In genomic region chr5:172107606-172108005, GRCh38 we compare ENCODE assay signal across 9 cellular contexts.
DNase-seq lines count a peak whose midpoint lies in the region; ATAC-seq, FAIRE-seq and TF ChIP-seq lines count a peak whose summit lies in the region.
"Had no signal": no experiment of that assay in that cellular context is flagged by ENCODE, and none has a peak within 500 bp of the region (broad histone marks: within the 10 kb centered on the region; RNA-seq: fewer than 3 reads in every experiment).

No MANE protein-coding gene starts in this region.

- H3K27me3 ChIP-seq in astrocyte (ENCODE audit: insufficient read depth, low read length) (no peaks in the 10 kb centered on the region), tibial artery (no peaks in the 10 kb centered on the region)

- TF ChIP-seq EP300 in A549 (IDR thresholded peaks at IDR 0.05) = no peak

- TF ChIP-seq RAD21 in A549 (conservative IDR thresholded peaks at IDR 0.05 in 1 of 2, IDR thresholded peaks at IDR 0.05 in 1 of 2) = no peak

- intact Hi-C loops in kidney (cut with DNase I) = no loop called here
- intact Hi-C loops in tibial artery (cut with DNase I; ENCODE audit: low total_unique reads) = loop anchor here (1.0 to 5.0 kb wide), 2 partner anchors 81 to 180 kb away; partner anchors contain the start of gene STK10

- peaks cover 69% of the 10 kb centered on the region for H3K4me1 Mint-ChIP-seq in HFFc6 (ENCODE audit: low read depth)
- peaks cover 54% of the 10 kb centered on the region for H3K4me1 Mint-ChIP-seq in astrocyte (ENCODE audit: low read depth, unreplicated experiment)

- H3K9me3 Mint-ChIP-seq in HFFc6 = no peaks in the 10 kb centered on the region
- H3K9me3 Mint-ChIP-seq in astrocyte (ENCODE audit: unreplicated experiment) = no peaks in the 10 kb centered on the region

- H3K4me2 ChIP-seq in A549 (peak overlapping the region; percentile 87), astrocyte (ENCODE audit: low read length) (peak overlapping the region; percentile 82)
- H3K4me2 ChIP-seq: KMS-11 had no signal

- H3K9me3 ChIP-seq in A549 = no peaks in the 10 kb centered on the region
- H3K9me3 ChIP-seq in astrocyte (ENCODE audit: insufficient read depth, low read depth, low read length) = no peaks in the 10 kb centered on the region
- no peaks in the 10 kb centered on the region for H3K9me3 ChIP-seq in kidney (ENCODE audit: control insufficient read depth in 1 of 2, low read length in 2 of 2)
- H3K9me3 ChIP-seq in tibial artery = no peaks in the 10 kb centered on the region

- peak in 1 of 2 experiments; percentile 63; a peak in 3 of 6 replicates for ATAC-seq in A549
- ATAC-seq in GM19035 (IDR thresholded peaks at IDR 0.05; ENCODE audit: unreplicated experiment) = no peak
- ATAC-seq in HG02571 (IDR thresholded peaks at IDR 0.05; ENCODE audit: unreplicated experiment) = no peak
- ATAC-seq in HG03571 (IDR thresholded peaks at IDR 0.05; ENCODE audit: unreplicated experiment) = no peak

- no peak for TF ChIP-seq CTCF in A549 (IDR thresholded peaks at IDR 0.05)
- no peak for TF ChIP-seq CTCF in HFFc6 (IDR thresholded peaks at IDR 0.05)
- TF ChIP-seq CTCF in astrocyte (IDR thresholded peaks at IDR 0.05; ENCODE audit: insufficient read depth, low read depth, low read length) = peak; percentile 32
- TF ChIP-seq CTCF in kidney (IDR thresholded peaks at IDR 0.05; ENCODE audit: borderline replicate concordance, extremely low read depth, insufficient read depth) = no peak
- TF ChIP-seq CTCF in tibial artery (IDR thresholded peaks at IDR 0.05) = no peak

- H3K4me3 ChIP-seq in A549 (no peak overlapping the region), astrocyte (ENCODE audit: insufficient read depth, low read depth, low read length) (peak overlapping the region; percentile 21), kidney (ENCODE audit: low read length in 2 of 2) (peak overlapping the region; percentile 59 to 66), tibial artery (no peak overlapping the region)

- DNase-seq in A549 (ENCODE audit: low read depth in 1 of 2, low spot score in 1 of 2) = peak; percentile 24 to 56
- peak; percentile 97 for DNase-seq in HFFc6
- peak; percentile 91 for DNase-seq in astrocyte (ENCODE audit: low read depth)
- DNase-seq in kidney = peak; percentile 41
- DNase-seq in tibial artery = no peak

- FAIRE-seq in A549 (lab: Jason Lieb, UNC) = peak; percentile 61
- peak; percentile 72 for FAIRE-seq in astrocyte (lab: Jason Lieb, UNC)
- no peak for FAIRE-seq in kidney (lab: Jason Lieb, UNC)

- H3K36me3 Mint-ChIP-seq in HFFc6 (ENCODE audit: low read depth) (peaks cover 24% of the 10 kb centered on the region), astrocyte (ENCODE audit: low read depth, unreplicated experiment) (peaks cover 2% of the 10 kb centered on the region)

- POLR2A ChIA-PET in A549 (lab: Yijun Ruan, JAX) = interaction anchor here (0.7 to 0.9 kb wide), 2 partner anchors 79 to 174 kb away, joined by 3 to 4 read pairs; no protein-coding TSS in a partner anchor

- CTCF ChIA-PET in A549 (lab: Yijun Ruan, JAX) = interaction anchor here (0.6 to 6.2 kb wide), 15 partner anchors 8 to 176 kb away, joined by 3 to 93 read pairs (median 4); partner anchors contain the start of genes EFCAB9, STK10 and UBTD2

- H3K27me3 Mint-ChIP-seq in HFFc6 (ENCODE audit: insufficient read depth) (peaks cover 5% of the 10 kb centered on the region; the same call in 1 of the 2 replicates), astrocyte (ENCODE audit: low read depth, unreplicated experiment) (no peaks in the 10 kb centered on the region)

- TF ChIP-seq POLR2A in A549 (IDR thresholded peaks at IDR 0.05; ENCODE audit: low read length) = no peak

- H3K36me3 ChIP-seq in astrocyte (ENCODE audit: insufficient read depth, low read length) (peaks cover 10% of the 10 kb centered on the region), kidney (ENCODE audit: control insufficient read depth in 1 of 2, insufficient read depth in 2 of 2, low read length in 2 of 2) (no peaks in the 10 kb centered on the region), tibial artery (no peaks in the 10 kb centered on the region)

- H3K27ac Mint-ChIP-seq in HFFc6 (peak overlapping the region; percentile 93), astrocyte (ENCODE audit: unreplicated experiment) (peak overlapping the region; percentile 78)

- 25% methylated on average over 13 of the region's 13 CpGs for WGBS in A549 (ENCODE audit: missing lambda C conversion rate)

- H3K4me1 ChIP-seq in A549 (peaks cover 33% of the 10 kb centered on the region), astrocyte (ENCODE audit: insufficient read depth, low read length) (peaks cover 57% of the 10 kb centered on the region), kidney (ENCODE audit: control insufficient read depth in 1 of 2, insufficient read depth in 1 of 2, low read depth in 1 of 2, low read length in 2 of 2) (peaks cover 5 to 36% of the 10 kb centered on the region in 2 donors), tibial artery (peaks cover 0 to 42% (median 32%) of the 10 kb centered on the region in 4 donors)

- no peak overlapping the region for H2AFZ ChIP-seq in astrocyte (ENCODE audit: low read depth, low read length)

- H3K9ac ChIP-seq in astrocyte (ENCODE audit: low read length) (peak overlapping the region; percentile 62), kidney (ENCODE audit: low read length in 2 of 2) (peak overlapping the region; percentile 14 to 66)
- H3K9ac ChIP-seq: KMS-11 had no signal

- H3K4me3 Mint-ChIP-seq in HFFc6 (peak overlapping the region; percentile 75), astrocyte (ENCODE audit: unreplicated experiment) (no peak overlapping the region)

- H3K27ac ChIP-seq in A549 (peak overlapping the region; percentile 29 to 73; a peak in 4 of 6 replicates), astrocyte (ENCODE audit: low read depth, low read length) (peak overlapping the region; percentile 56), kidney (ENCODE audit: low read depth in 2 of 2, low read length in 2 of 2) (no peak overlapping the region), tibial artery (no peak overlapping the region)
- H3K27ac ChIP-seq: KMS-11 had no signal

- H3K79me2 ChIP-seq in astrocyte (ENCODE audit: insufficient read depth, low read length) = peaks cover 5% of the 10 kb centered on the region

- H4K20me1 ChIP-seq in astrocyte (ENCODE audit: insufficient read depth, low read length) = no peaks in the 10 kb centered on the region

TF ChIP-seq in A549, 52 proteins besides CTCF, POLR2A, EP300 and RAD21:
- TF ChIP-seq SREBF2 (IDR thresholded peaks at IDR 0.05) (no peak), ZC3H11A (IDR thresholded peaks at IDR 0.05) (no peak), NR3C1 (IDR thresholded peaks at IDR 0.05) (no peak), HDAC2 (IDR thresholded peaks at IDR 0.05) (no peak), CHD4 (IDR thresholded peaks at IDR 0.05; ENCODE audit: borderline replicate concordance) (no peak)

Comparison
In these comparisons a context has a peak if more than half of its experiments do, and no peak if none do; other contexts are left out.
1. DNase-seq: peak in A549 (2 of 2), HFFc6 (single experiment), astrocyte (single experiment) and kidney (single experiment); none in tibial artery (0 of 2).
2. H3K27ac ChIP-seq: peak in A549 (2 of 2) and astrocyte (single experiment); none in kidney (0 of 2) and tibial artery (0 of 2).
3. H3K4me3 ChIP-seq: peak in astrocyte (single experiment) and kidney (2 of 2); none in A549 (single experiment) and tibial artery (0 of 2).